In the genomic region with DNA sequence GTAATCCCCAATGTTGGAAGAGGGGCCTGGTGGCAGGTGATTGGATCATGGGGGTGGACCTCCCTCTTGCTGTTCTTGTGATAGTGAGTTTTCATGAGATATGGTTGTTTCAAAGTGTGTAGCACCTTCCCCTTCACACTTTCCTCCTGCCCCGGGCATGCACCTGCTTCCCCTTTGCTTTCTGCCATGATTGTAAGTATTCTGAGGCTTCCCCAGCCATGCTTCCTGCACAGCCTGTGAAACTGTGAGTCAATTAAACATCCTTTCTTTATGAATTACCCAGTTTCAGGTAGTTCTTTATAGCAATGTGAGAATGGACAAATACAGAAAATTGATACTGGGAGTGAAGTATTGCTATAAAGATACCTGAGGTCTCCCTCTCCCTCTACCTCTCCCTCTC, we compare ENCODE assay signal across 26 cellular contexts. TPM values are rescaled to one million over a fixed set of nuclear protein-coding genes. Genes with fewer than 3 reads are reported as not detected.
"Had no signal": no experiment of that assay in that cellular context is flagged by ENCODE, and none has a peak within 500 bp of the region (broad histone marks: within the 10 kb centered on the region; RNA-seq: fewer than 3 reads in every experiment).

No MANE protein-coding gene starts in this region.

- H3K9me3 ChIP-seq: neutrophil, ovary, vagina had no signal

- H3K27ac Mint-ChIP-seq: activated CD8-positive, alpha-beta memory T cell treated with anti-CD3 and anti-CD28 coated beads, Interleukin-2, amount 10 ng/mL, durations not matched to agents 7 days and 5 days; activated naive CD4-positive, alpha-beta T cell treated with anti-CD3 and anti-CD28 coated beads, Interleukin-2, amount 50 U/mL, for 24 hours; mesothelial cell of epicardium; nephron progenitor cell; progenitor cell of endocrine pancreas; stimulated activated naive CD8-positive, alpha-beta T cell treated with anti-CD3 and anti-CD28 coated beads, Interleukin-15, Interleukin-2, amounts not matched to agents 100 ng/mL and 50 ng/mL, for 24 hours had no signal

- H3K4me1 Mint-ChIP-seq: activated naive CD4-positive, alpha-beta T cell treated with anti-CD3 and anti-CD28 coated beads, Interleukin-2, amount 50 U/mL, for 24 hours; nephron progenitor cell had no signal

- H3K27ac ChIP-seq: breast epithelium, esophagus muscularis mucosa, foreskin keratinocyte, heart left ventricle, neutrophil, ovary, SK-N-MC, skin epidermis, upper lobe of left lung, vagina, WERI-Rb-1 had no signal

- H3K4me3 Mint-ChIP-seq: activated CD8-positive, alpha-beta memory T cell treated with anti-CD3 and anti-CD28 coated beads, Interleukin-2, amount 10 ng/mL, durations not matched to agents 7 days and 5 days; activated naive CD4-positive, alpha-beta T cell treated with anti-CD3 and anti-CD28 coated beads, Interleukin-2, amount 50 U/mL, for 24 hours; mesothelial cell of epicardium; naive B cell; nephron progenitor cell; stimulated activated naive CD8-positive, alpha-beta T cell treated with anti-CD3 and anti-CD28 coated beads, Interleukin-15, Interleukin-2, amounts not matched to agents 100 ng/mL and 50 ng/mL, for 24 hours had no signal

- H3K4me1 ChIP-seq: breast epithelium, esophagus muscularis mucosa, foreskin keratinocyte, heart left ventricle, upper lobe of left lung, vagina had no signal

- ATAC-seq: activated CD8-positive, alpha-beta memory T cell treated with anti-CD3 and anti-CD28 coated beads, Interleukin-2, amount 10 ng/mL, durations not matched to agents 7 days and 5 days; foreskin keratinocyte; heart left ventricle; sciatic nerve had no signal

- DNase-seq: activated CD4-positive, alpha-beta T cell treated with anti-CD3 and anti-CD28 coated beads, Interleukin-2, amount 50 U/mL, for 4 hours; activated CD8-positive, alpha-beta memory T cell treated with anti-CD3 and anti-CD28 coated beads, Interleukin-2, amount 10 ng/mL, durations not matched to agents 7 days and 5 days; activated effector memory CD4-positive, alpha-beta T cell treated with anti-CD3 and anti-CD28 coated beads, Interleukin-2, amount 50 U/mL, for 16 hours; central memory CD4-positive, alpha-beta T cell; foreskin keratinocyte; heart left ventricle; naive B cell; nephron progenitor cell; ovary; stimulated activated CD4-positive, alpha-beta T cell treated with anti-CD3 and anti-CD28 coated beads, Interleukin-2, amount 100 ng/mL, for 24 hours; substantia nigra; upper lobe of left lung; WERI-Rb-1 had no signal

- H3K27me3 Mint-ChIP-seq: activated naive CD4-positive, alpha-beta T cell treated with anti-CD3 and anti-CD28 coated beads, Interleukin-2, amount 50 U/mL, for 24 hours; progenitor cell of endocrine pancreas had no signal

- H3K36me3 ChIP-seq: breast epithelium, esophagus muscularis mucosa, heart left ventricle, neutrophil, ovary, upper lobe of left lung, vagina, WERI-Rb-1 had no signal

- H3K4me3 ChIP-seq: breast epithelium, esophagus muscularis mucosa, heart left ventricle, ovary, SK-N-MC, skin epidermis, upper lobe of left lung, vagina had no signal

RNA-seq across cellular contexts. Expression of gene RNF112, which starts 29.4 kb away (rescaled TPM):
- total RNA-seq: renal cortical epithelial cell had no signal

RNA-seq across cellular contexts. Expression of gene MFAP4, which starts 53.4 kb away (rescaled TPM):
- total RNA-seq: activated CD8-positive, alpha-beta memory T cell treated with anti-CD3 and anti-CD28 coated beads, Interleukin-2, amount 10 ng/mL, durations not matched to agents 7 days and 5 days; foreskin keratinocyte; T-helper 1 cell treated with Interleukin-12 subunit alpha and Interleukin-12 subunit beta and Interleukin-4 antibody, amounts not matched to agents 30 ng/mL and 1 ng/mL, for 36 hours had no signal
